In the genomic region with DNA sequence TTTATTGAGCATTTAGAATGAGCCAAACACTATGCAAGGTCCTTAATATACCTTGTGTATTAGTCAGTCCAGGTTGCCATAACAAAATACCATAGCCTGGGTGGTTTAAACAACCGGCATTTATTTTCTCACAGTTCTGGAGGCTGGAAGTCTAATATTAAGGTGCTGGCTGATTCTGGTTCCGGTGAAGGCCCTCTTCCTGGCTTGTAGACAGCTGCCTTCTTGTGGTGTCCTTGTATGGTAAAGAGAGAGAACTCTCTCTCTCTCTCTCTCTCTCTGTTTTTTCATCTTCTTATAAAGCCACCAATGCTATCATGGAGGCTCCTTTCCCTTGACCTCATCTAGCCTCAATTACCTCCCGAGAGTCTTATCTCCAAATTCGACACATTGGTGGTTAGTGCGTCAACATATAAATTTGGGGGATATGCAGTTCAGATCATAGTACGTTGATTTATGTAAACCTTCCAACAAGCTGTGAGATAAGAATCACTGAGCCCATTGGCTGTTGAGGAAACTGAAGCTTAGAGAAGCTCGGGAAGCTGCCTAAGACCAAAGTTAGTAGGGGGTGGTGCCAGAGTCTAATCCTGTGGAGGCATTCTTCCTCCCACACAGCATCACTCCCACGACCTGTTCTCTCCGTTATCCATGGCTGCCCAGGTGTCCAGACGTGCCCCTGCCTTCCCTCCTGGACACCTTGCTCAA, we compare ENCODE assay signal across 10 cellular contexts.
DNase-seq lines count a peak whose midpoint lies in the region; ATAC-seq and TF ChIP-seq lines count a peak whose summit lies in the region.
"Had no signal": no experiment of that assay in that cellular context is flagged by ENCODE, and none has a peak within 500 bp of the region (broad histone marks: within the 10 kb centered on the region; RNA-seq: fewer than 3 reads in every experiment).

No MANE protein-coding gene starts in this region.

- H3K4me3 ChIP-seq in GM12865 (ENCODE audit: low read depth, low read length) (no peak overlapping the region), mucosa of descending colon (no peak overlapping the region)
- peak overlapping the region; percentile 0 for H3K4me3 ChIP-seq in Jurkat, Clone E6-1 (ENCODE audit: low read length)
- no peak overlapping the region for H3K4me3 ChIP-seq in CD4-positive, alpha-beta memory T cell (ENCODE audit: low read length in 2 of 2)
- H3K4me3 ChIP-seq: GM23338 had no signal

- H3K36me3 Mint-ChIP-seq in CD4-positive, alpha-beta memory T cell = no peaks in the 10 kb centered on the region

- H3K36me3 ChIP-seq in mucosa of descending colon (ENCODE audit: low read depth) = no peaks in the 10 kb centered on the region
- no peaks in the 10 kb centered on the region for H3K36me3 ChIP-seq in CD4-positive, alpha-beta memory T cell (ENCODE audit: insufficient read depth, low read length)

- H3K9me3 ChIP-seq in mucosa of descending colon = no peaks in the 10 kb centered on the region
- H3K9me3 ChIP-seq in CD4-positive, alpha-beta memory T cell (ENCODE audit: control insufficient read depth in 1 of 2, low read length in 2 of 2) = no peaks in the 10 kb centered on the region

- peaks cover 7% of the 10 kb centered on the region for H3K4me1 ChIP-seq in mucosa of descending colon (ENCODE audit: low read depth)
- H3K4me1 ChIP-seq in CD4-positive, alpha-beta memory T cell (ENCODE audit: insufficient read depth, low read length) = no peaks in the 10 kb centered on the region

- no peaks in the 10 kb centered on the region for H3K27me3 Mint-ChIP-seq in CD4-positive, alpha-beta memory T cell

- no peak overlapping the region for H3K4me3 Mint-ChIP-seq in CD4-positive, alpha-beta memory T cell
- H3K4me3 Mint-ChIP-seq: GM23338 had no signal

- peaks cover 0 to 9% (median under 1%) of the 10 kb centered on the region in 4 donors for H3K4me1 Mint-ChIP-seq in CD4-positive, alpha-beta memory T cell

- CTCF ChIA-PET in CD4-positive, alpha-beta memory T cell (lab: Charles Lee; ENCODE audit: partially characterized antibody) = no interaction called here

- intact Hi-C loops in mucosa of descending colon (cut with DNase I, micrococcal nuclease) = no loop called here
- intact Hi-C loops in CD4-positive, alpha-beta memory T cell (cut with micrococcal nuclease) = no loop called here

- POLR2A ChIA-PET in CD4-positive, alpha-beta memory T cell (lab: Charles Lee; ENCODE audit: partially characterized antibody) = no interaction called here

- H3K27ac ChIP-seq in CD4-positive, alpha-beta memory T cell (ENCODE audit: low read depth, low read length) = no peak overlapping the region

- no peaks in the 10 kb centered on the region for H3K27me3 ChIP-seq in CD4-positive, alpha-beta memory T cell (ENCODE audit: insufficient read depth, low read length)

- no peak for TF ChIP-seq CTCF in GM12865 (IDR thresholded peaks at IDR 0.05; ENCODE audit: insufficient read depth, low read depth, low read length, missing control alignments)
- TF ChIP-seq CTCF in mucosa of descending colon (IDR thresholded peaks at IDR 0.05) = no peak

- no peak overlapping the region for H3K27ac Mint-ChIP-seq in CD4-positive, alpha-beta memory T cell
- H3K27ac Mint-ChIP-seq: GM23338 had no signal

- peak; percentile 34 for DNase-seq in GM12865 (ENCODE audit: low read depth)
- DNase-seq in Jurkat, Clone E6-1 (ENCODE audit: low read depth, low spot score) = peak; percentile 89
- no peak for DNase-seq in mucosa of descending colon
- no peak for DNase-seq in CD4-positive, alpha-beta memory T cell
- DNase-seq in COLO829 (ENCODE audit: low spot score) = no peak
- DNase-seq in NCI-H187 (lab: John Stamatoyannopoulos, UW) = no peak
- DNase-seq: T-helper 9 cell had no signal

- no peaks in the 10 kb centered on the region for H3K9me3 Mint-ChIP-seq in CD4-positive, alpha-beta memory T cell
- H3K9me3 Mint-ChIP-seq: GM23338 had no signal

- peak; percentile 6 for ATAC-seq in GM21825 (IDR thresholded peaks at IDR 0.05; ENCODE audit: unreplicated experiment)
- peak; percentile 14 for ATAC-seq in mucosa of descending colon
- ATAC-seq in HG03469 (IDR thresholded peaks at IDR 0.05; ENCODE audit: unreplicated experiment) = no peak
- ATAC-seq: GM23338 had no signal

Comparison
In these comparisons a context has a peak if more than half of its experiments do, and no peak if none do; other contexts are left out.
1. DNase-seq: peak in GM12865 (single experiment) and Jurkat, Clone E6-1 (single experiment); none in mucosa of descending colon (0 of 3), CD4-positive, alpha-beta memory T cell (0 of 5), COLO829 (single experiment) and NCI-H187 (0 of 2).